In the genomic region with DNA sequence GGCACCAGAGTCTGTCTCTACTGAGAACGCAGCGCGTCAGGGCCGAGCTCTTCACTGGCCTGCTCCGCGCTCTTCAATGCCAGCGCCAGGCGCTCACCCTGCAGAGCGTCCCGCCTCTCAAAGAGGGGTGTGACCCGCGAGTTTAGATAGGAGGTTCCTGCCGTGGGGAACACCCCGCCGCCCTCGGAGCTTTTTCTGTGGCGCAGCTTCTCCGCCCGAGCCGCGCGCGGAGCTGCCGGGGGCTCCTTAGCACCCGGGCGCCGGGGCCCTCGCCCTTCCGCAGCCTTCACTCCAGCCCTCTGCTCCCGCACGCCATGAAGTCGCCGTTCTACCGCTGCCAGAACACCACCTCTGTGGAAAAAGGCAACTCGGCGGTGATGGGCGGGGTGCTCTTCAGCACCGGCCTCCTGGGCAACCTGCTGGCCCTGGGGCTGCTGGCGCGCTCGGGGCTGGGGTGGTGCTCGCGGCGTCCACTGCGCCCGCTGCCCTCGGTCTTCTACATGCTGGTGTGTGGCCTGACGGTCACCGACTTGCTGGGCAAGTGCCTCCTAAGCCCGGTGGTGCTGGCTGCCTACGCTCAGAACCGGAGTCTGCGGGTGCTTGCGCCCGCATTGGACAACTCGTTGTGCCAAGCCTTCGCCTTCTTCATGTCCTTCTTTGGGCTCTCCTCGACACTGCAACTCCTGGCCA, we compare ENCODE assay signal across 8 cellular contexts. TPM values are rescaled to one million over a fixed set of nuclear protein-coding genes. Genes with fewer than 3 reads are reported as not detected.
DNase-seq lines count a peak whose midpoint lies in the region; ATAC-seq and TF ChIP-seq lines count a peak whose summit lies in the region.

A gene with protein sequence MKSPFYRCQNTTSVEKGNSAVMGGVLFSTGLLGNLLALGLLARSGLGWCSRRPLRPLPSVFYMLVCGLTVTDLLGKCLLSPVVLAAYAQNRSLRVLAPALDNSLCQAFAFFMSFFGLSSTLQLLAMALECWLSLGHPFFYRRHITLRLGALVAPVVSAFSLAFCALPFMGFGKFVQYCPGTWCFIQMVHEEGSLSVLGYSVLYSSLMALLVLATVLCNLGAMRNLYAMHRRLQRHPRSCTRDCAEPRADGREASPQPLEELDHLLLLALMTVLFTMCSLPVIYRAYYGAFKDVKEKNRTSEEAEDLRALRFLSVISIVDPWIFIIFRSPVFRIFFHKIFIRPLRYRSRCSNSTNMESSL (plus strand): TSS at position 198 of the 690 bp plus-strand sequence. CDS start 117 bp downstream, at position 315.

- no peaks in the 10 kb centered on the region for H3K79me2 ChIP-seq in parathyroid adenoma

- H3K4me1 Mint-ChIP-seq in glutamatergic neuron (ENCODE audit: low read depth, unreplicated experiment): peaks cover 5% of the 10 kb centered on the region

- peak within 1 kb of the TSS; percentile 69 for H2AFZ ChIP-seq in parathyroid adenoma

- H3K4me3 ChIP-seq in H7 (ENCODE audit: insufficient read depth, low read depth, low read length): peak within 1 kb of the TSS; percentile 45
- peak within 1 kb of the TSS; percentile 23 for H3K4me3 ChIP-seq in parathyroid adenoma (ENCODE audit: low read depth, low read length)

- H3K9me3 ChIP-seq in parathyroid adenoma (ENCODE audit: control insufficient read depth, low read length): no peaks in the 10 kb centered on the region

- no peak for ATAC-seq in GM18867 (IDR thresholded peaks at IDR 0.05; ENCODE audit: unreplicated experiment)

- H3K27me3 Mint-ChIP-seq in glutamatergic neuron (ENCODE audit: unreplicated experiment): peaks cover 13% of the 10 kb centered on the region

- H3K4me3 Mint-ChIP-seq in glutamatergic neuron (ENCODE audit: unreplicated experiment): peak within 1 kb of the TSS; percentile 91

- TF ChIP-seq CTCF in glutamatergic neuron (IDR thresholded peaks at IDR 0.05; ENCODE audit: partially characterized antibody, unreplicated experiment) (no peak), parathyroid adenoma (IDR thresholded peaks at IDR 0.05) (no peak)

- no peaks in the 10 kb centered on the region for H3K36me3 Mint-ChIP-seq in glutamatergic neuron (ENCODE audit: unreplicated experiment)

- H3K4me1 ChIP-seq in parathyroid adenoma: peaks cover under 1% of the 10 kb centered on the region

- H3K27ac ChIP-seq in parathyroid adenoma: no peak within 1 kb of the TSS

- DNase-seq in H7: peak; percentile 70
- DNase-seq in activated T-cell treated with anti-CD3 and anti-CD28 coated beads, Interleukin-2, amount 50 U/mL, for 1 hour: peak; percentile 48
- peak; percentile 36 for DNase-seq in glutamatergic neuron
- DNase-seq in NCI-H1105 (lab: John Stamatoyannopoulos, UW): no peak
- no peak for DNase-seq in NCI-H510A (lab: John Stamatoyannopoulos, UW)
- no peak for DNase-seq in HuH-7 (ENCODE audit: low spot score)

- H3K36me3 ChIP-seq in H7 (replicated peaks; ENCODE audit: control insufficient read depth, insufficient read depth, low read length): no peaks in the 10 kb centered on the region
- H3K36me3 ChIP-seq in parathyroid adenoma (ENCODE audit: control insufficient read depth, insufficient read depth, low read length): no peaks in the 10 kb centered on the region

- H3K4me2 ChIP-seq in parathyroid adenoma (ENCODE audit: low read length): peak within 1 kb of the TSS; percentile 58

- H3K9me3 Mint-ChIP-seq in glutamatergic neuron (ENCODE audit: unreplicated experiment): no peaks in the 10 kb centered on the region

- H3K27ac Mint-ChIP-seq in glutamatergic neuron (ENCODE audit: unreplicated experiment): no peak within 1 kb of the TSS

- peaks cover 52% of the 10 kb centered on the region for H3K27me3 ChIP-seq in H7 (ENCODE audit: control insufficient read depth, insufficient read depth, low read length)
- H3K27me3 ChIP-seq in parathyroid adenoma (ENCODE audit: control insufficient read depth, insufficient read depth, low read length): no peaks in the 10 kb centered on the region

- H3K9ac ChIP-seq in parathyroid adenoma: no peak within 1 kb of the TSS

RNA-seq across cellular contexts. Expression of the gene that starts here (rescaled TPM):
- total RNA-seq in H7 (2014; rRNA removed; shearing (Covaris generic)): not detected in 2 replicates
- total RNA-seq in glutamatergic neuron (ENCODE audit: unreplicated experiment): not detected

Comparison
In these comparisons a context has a peak if more than half of its experiments do, and no peak if none do; other contexts are left out.
1. Peak in DNase-seq and H3K4me3 ChIP-seq in H7; RNA of the gene not detected or under 1 TPM.
2. Peak in DNase-seq in glutamatergic neuron; RNA of the gene not detected or under 1 TPM.